29 cellular contexts compared by ENCODE assay signal in the genomic region with DNA sequence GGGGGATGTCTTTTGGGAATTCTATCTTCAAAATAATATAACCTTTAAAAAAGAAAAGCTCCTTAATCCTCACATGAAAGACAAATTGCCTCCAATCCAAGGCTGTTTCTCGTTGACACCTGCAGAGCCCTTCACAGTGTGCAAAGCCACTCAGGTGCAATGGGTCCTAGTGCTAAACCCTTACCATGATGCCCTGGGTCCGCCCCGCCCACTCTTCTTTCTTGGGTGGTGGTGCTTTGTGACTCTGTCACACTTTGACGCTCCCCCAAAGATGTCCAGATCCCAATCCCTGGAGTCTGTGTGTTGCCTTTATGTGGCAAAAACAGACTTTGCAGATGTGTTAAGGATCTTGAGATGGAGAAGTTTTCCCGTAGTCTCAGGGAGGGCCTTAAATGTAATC. TPM values are rescaled to one million over a fixed set of nuclear protein-coding genes. Genes with fewer than 3 reads are reported as not detected.
A peak's percentile ranks its signal among the peaks of the same experiment; 100 is the strongest.
DNase-seq lines count a peak whose midpoint lies in the region; ATAC-seq and TF ChIP-seq lines count a peak whose summit lies in the region.
"Had no signal": no experiment of that assay in that cellular context is flagged by ENCODE, and none has a peak within 500 bp of the region (broad histone marks: within the 10 kb centered on the region; RNA-seq: fewer than 3 reads in every experiment).

No MANE protein-coding gene starts in this region.

- ATAC-seq in left cardiac atrium (no peak), gastrocnemius medialis (no peak), GM21515 (IDR thresholded peaks at IDR 0.05; ENCODE audit: unreplicated experiment) (no peak)
- ATAC-seq: activated CD4-positive, alpha-beta T cell treated with anti-CD3 and anti-CD28 coated beads for 36 hours; activated CD8-positive, alpha-beta T cell treated with anti-CD3 and anti-CD28 coated beads for 36 hours; esophagus mucosa; foreskin keratinocyte; left colon; right lobe of liver had no signal

- H3K9me3 Mint-ChIP-seq in immature natural killer cell, result no peaks in the 10 kb centered on the region
- H3K9me3 Mint-ChIP-seq: activated CD8-positive, alpha-beta T cell treated with anti-CD3 and anti-CD28 coated beads for 36 hours; CD8-positive, alpha-beta memory T cell; IgD-negative memory B cell had no signal

- TF ChIP-seq CTCF in left ventricle myocardium inferior (IDR thresholded peaks at IDR 0.05; ENCODE audit: borderline replicate concordance) (no peak), gastrocnemius medialis (IDR thresholded peaks at IDR 0.05 in 4 of 5, conservative IDR thresholded peaks at IDR 0.05 in 1 of 5) (no peak)

- in situ Hi-C loops in gastrocnemius medialis (cut with MboI; ENCODE audit: low sequenced_read_pairs in 4 of 4), result no loop called here
- in situ Hi-C loops in G401 (cut with HindIII; ENCODE audit: low sequenced_read_pairs), result no loop called here

- intact Hi-C loops in left ventricle myocardium inferior (cut with micrococcal nuclease), result no loop called here
- intact Hi-C loops in left cardiac atrium (cut with DNase I), result no loop called here
- intact Hi-C loops in gastrocnemius medialis (cut with DNase I; ENCODE audit: low total_unique reads), result loop anchor here (10.0 kb wide), 1 partner anchor 245 kb away; a partner anchor contains a TSS

- no peaks in the 10 kb centered on the region for H3K4me1 Mint-ChIP-seq in immature natural killer cell
- H3K4me1 Mint-ChIP-seq: activated CD4-positive, alpha-beta T cell treated with anti-CD3 and anti-CD28 coated beads for 36 hours; CD8-positive, alpha-beta memory T cell had no signal

- H3K36me3 ChIP-seq in left ventricle myocardium inferior (no peaks in the 10 kb centered on the region), gastrocnemius medialis (no peaks in the 10 kb centered on the region)
- H3K36me3 ChIP-seq: right lobe of liver, stomach had no signal

- H3K4me3 ChIP-seq in left ventricle myocardium inferior (no peak overlapping the region), gastrocnemius medialis (no peak overlapping the region)
- H3K4me3 ChIP-seq: right lobe of liver, stomach had no signal

- H3K27ac Mint-ChIP-seq in immature natural killer cell, result no peak overlapping the region
- H3K27ac Mint-ChIP-seq: activated CD4-positive, alpha-beta T cell treated with anti-CD3 and anti-CD28 coated beads for 36 hours; activated CD8-positive, alpha-beta T cell treated with anti-CD3 and anti-CD28 coated beads for 36 hours; CD8-positive, alpha-beta memory T cell had no signal

- peaks cover 3% of the 10 kb centered on the region for H3K9me3 ChIP-seq in left ventricle myocardium inferior (replicated peaks)
- no peaks in the 10 kb centered on the region for H3K9me3 ChIP-seq in gastrocnemius medialis
- H3K9me3 ChIP-seq: right lobe of liver, stomach had no signal

- no peaks in the 10 kb centered on the region for H3K36me3 Mint-ChIP-seq in immature natural killer cell
- H3K36me3 Mint-ChIP-seq: CD8-positive, alpha-beta memory T cell had no signal

- H3K27me3 ChIP-seq in left ventricle myocardium inferior (ENCODE audit: low read depth), result no peaks in the 10 kb centered on the region
- H3K27me3 ChIP-seq in gastrocnemius medialis, result no peaks in the 10 kb centered on the region
- H3K27me3 ChIP-seq: right lobe of liver, stomach had no signal

- H3K27me3 Mint-ChIP-seq in immature natural killer cell (ENCODE audit: low read depth in 3 of 3), result peaks cover 3 to 17% (median 3%) of the 10 kb centered on the region in 3 donors
- H3K27me3 Mint-ChIP-seq: B cell had no signal

- TF ChIP-seq POLR2A in gastrocnemius medialis (IDR thresholded peaks at IDR 0.05), result no peak

- H3K27ac ChIP-seq in left ventricle myocardium inferior (replicated peaks), result peak overlapping the region; percentile 87
- H3K27ac ChIP-seq in gastrocnemius medialis, result peak overlapping the region; percentile 53 to 81 (median 76)
- H3K27ac ChIP-seq: foreskin keratinocyte, right lobe of liver had no signal

- H3K4me1 ChIP-seq in left ventricle myocardium inferior (peaks cover 47% of the 10 kb centered on the region), gastrocnemius medialis (peaks cover 12 to 18% of the 10 kb centered on the region in 2 donors)

- no peak overlapping the region for H3K4me3 Mint-ChIP-seq in immature natural killer cell
- H3K4me3 Mint-ChIP-seq: activated CD4-positive, alpha-beta T cell treated with anti-CD3 and anti-CD28 coated beads for 36 hours; activated CD8-positive, alpha-beta T cell treated with anti-CD3 and anti-CD28 coated beads for 36 hours; CD8-positive, alpha-beta memory T cell had no signal

- DNase-seq in left ventricle myocardium inferior (no peak), left cardiac atrium (no peak), islet precursor cell (peak; percentile 13), gastrocnemius medialis (no peak), immature natural killer cell (no peak), G401 (ENCODE audit: low spot score) (no peak)
- DNase-seq: activated CD4-positive, alpha-beta T cell treated with anti-CD3 and anti-CD28 coated beads for 36 hours; activated CD8-positive, alpha-beta T cell treated with anti-CD3 and anti-CD28 coated beads for 36 hours; activated effector memory CD4-positive, alpha-beta T cell treated with anti-CD3 and anti-CD28 coated beads, Interleukin-2, amount 50 U/mL, for 16 hours; caudate nucleus; CD8-positive, alpha-beta memory T cell; dermis blood vessel endothelial cell; DMS 273 treated with DMSO at 0.1 percent for 48 hours; foreskin keratinocyte; GOT3; left colon; mesenchymal stem cell; NCI-H146; NCI-H82; right lobe of liver; stimulated activated CD4-positive, alpha-beta T cell treated with anti-CD3 and anti-CD28 coated beads, Interleukin-12 subunit alpha, Interleukin-12 subunit beta, amount 100 ng/mL, for 4 hours; stimulated activated CD4-positive, alpha-beta T cell treated with anti-CD3 and anti-CD28 coated beads, Interleukin-4, amount 100 ng/mL, for 1 hour; stomach; T1000; trophoblast cell had no signal

RNA-seq across cellular contexts. Expression of a gene that starts 29.7 kb away (rescaled TPM):
- total RNA-seq in left ventricle myocardium inferior (3.7 TPM), left cardiac atrium (10 to 100 TPM; 11.1 to 13.2 TPM), gastrocnemius medialis (1 to 10 TPM; 3.8 to 8.8 (median 5.8) TPM)
- under 1 TPM in 2 of 3 donors, not detected in 1; 0.09 to 0.39 TPM for polyA plus RNA-seq in immature natural killer cell
- not detected in 2 replicates for total RNA-seq in G401 (2014; rRNA removed; shearing (Covaris generic))
